In genomic region chr13:92017737-92018136, GRCh38 we compare ENCODE assay signal across 32 cellular contexts.
"Had no signal": no experiment of that assay in that cellular context is flagged by ENCODE, and none has a peak within 500 bp of the region (broad histone marks: within the 10 kb centered on the region; RNA-seq: fewer than 3 reads in every experiment).

No MANE protein-coding gene starts in this region.

- H3K36me3 ChIP-seq: adrenal gland, cardiac muscle cell, colonic mucosa, esophagus squamous epithelium, gastroesophageal sphincter had no signal

- DNase-seq: activated CD4-positive, alpha-beta memory T cell treated with anti-CD3 and anti-CD28 coated beads for 36 hours; activated CD4-positive, alpha-beta T cell treated with anti-CD3 and anti-CD28 coated beads for 36 hours; activated CD4-positive, alpha-beta T cell treated with anti-CD3 and anti-CD28 coated beads, Interleukin-2, amount 10 ng/mL, durations not matched to agents 24 days and 14 days; activated CD4-positive, CD25-positive, alpha-beta regulatory T cell; activated CD4-positive, CD25-positive, alpha-beta regulatory T cell treated with anti-CD3 and anti-CD28 coated beads, Interleukin-2, amount 50 U/mL, for 72 hours; activated CD8-positive, alpha-beta memory T cell treated with anti-CD3 and anti-CD28 coated beads, Interleukin-2, amount 50 U/mL, for 48 hours; activated CD8-positive, alpha-beta T cell treated with anti-CD3 and anti-CD28 coated beads, Interleukin-2, amount 10 ng/mL, durations not matched to agents 7 days and 5 days; activated effector memory CD4-positive, alpha-beta T cell treated with Interleukin-2 at 50 U/mL for 16 hours; activated gamma-delta T cell treated with Interleukin-2 at 50 U/mL for 16 hours; activated naive CD4-positive, alpha-beta T cell treated with anti-CD3 and anti-CD28 coated beads, Interleukin-2, amount 50 U/mL, for 16 hours; activated naive CD4-positive, alpha-beta T cell treated with Interleukin-2 at 50 U/mL for 16 hours; activated naive CD8-positive, alpha-beta T cell treated with anti-CD3 and anti-CD28 coated beads, Interleukin-2, amount 50 U/mL, for 24 hours; activated T-cell treated with anti-CD3 and anti-CD28 coated beads for 4 hours; activated T-cell treated with anti-CD3 and anti-CD28 coated beads, Interleukin-2, amount 50 U/mL, for 24 hours; activated T-cell treated with anti-CD3 and anti-CD28 coated beads, Interleukin-2, amount 50 U/mL, for 72 hours; adrenal gland; amygdala; aorta; body of pancreas; central memory CD4-positive, alpha-beta T cell; cerebellar nuclear complex; colonic mucosa; effector CD8-positive, alpha-beta T cell; esophagus squamous epithelium; foreskin melanocyte; T-helper 2 cell had no signal

- H3K27me3 Mint-ChIP-seq: activated CD4-positive, alpha-beta memory T cell treated with anti-CD3 and anti-CD28 coated beads for 36 hours; activated CD4-positive, alpha-beta T cell treated with anti-CD3 and anti-CD28 coated beads for 36 hours; activated CD4-positive, alpha-beta T cell treated with anti-CD3 and anti-CD28 coated beads, Interleukin-2, amount 10 ng/mL, durations not matched to agents 24 days and 14 days; activated naive CD8-positive, alpha-beta T cell; activated naive CD8-positive, alpha-beta T cell treated with anti-CD3 and anti-CD28 coated beads, Interleukin-2, amount 50 U/mL, for 24 hours; activated T-cell treated with anti-CD3 and anti-CD28 coated beads, Interleukin-2, amount 50 U/mL, for 24 hours had no signal

- H3K9me3 Mint-ChIP-seq: activated CD4-positive, alpha-beta memory T cell treated with anti-CD3 and anti-CD28 coated beads for 36 hours; activated CD4-positive, alpha-beta T cell treated with anti-CD3 and anti-CD28 coated beads, Interleukin-2, amount 10 ng/mL, durations not matched to agents 24 days and 14 days; activated T-cell treated with anti-CD3 and anti-CD28 coated beads, Interleukin-2, amount 50 U/mL, for 24 hours had no signal

- H3K36me3 Mint-ChIP-seq: activated CD4-positive, alpha-beta memory T cell treated with anti-CD3 and anti-CD28 coated beads for 36 hours; activated naive CD8-positive, alpha-beta T cell had no signal

- ATAC-seq: activated CD4-positive, alpha-beta T cell treated with anti-CD3 and anti-CD28 coated beads for 36 hours; activated CD8-positive, alpha-beta T cell treated with anti-CD3 and anti-CD28 coated beads, Interleukin-2, amount 10 ng/mL, durations not matched to agents 7 days and 5 days; activated naive CD8-positive, alpha-beta T cell treated with anti-CD3 and anti-CD28 coated beads, Interleukin-2, amount 50 U/mL, for 24 hours; activated T-cell treated with anti-CD3 and anti-CD28 coated beads, Interleukin-2, amount 50 U/mL, for 72 hours; body of pancreas; gastroesophageal sphincter had no signal

- H3K27ac ChIP-seq: adrenal gland, body of pancreas, cardiac muscle cell, colonic mucosa, epithelial cell of prostate, esophagus squamous epithelium, gastroesophageal sphincter had no signal

- FAIRE-seq: endometrium, endothelial cell of umbilical vein had no signal

- H3K27me3 ChIP-seq: adrenal gland, body of pancreas, cardiac muscle cell, colonic mucosa, esophagus squamous epithelium, gastroesophageal sphincter had no signal

- H3K4me3 Mint-ChIP-seq: activated CD4-positive, alpha-beta memory T cell treated with anti-CD3 and anti-CD28 coated beads for 36 hours; activated CD4-positive, alpha-beta T cell treated with anti-CD3 and anti-CD28 coated beads for 36 hours; activated CD4-positive, alpha-beta T cell treated with anti-CD3 and anti-CD28 coated beads, Interleukin-2, amount 10 ng/mL, durations not matched to agents 24 days and 14 days; activated CD8-positive, alpha-beta T cell treated with anti-CD3 and anti-CD28 coated beads, Interleukin-2, amount 10 ng/mL, durations not matched to agents 7 days and 5 days; activated naive CD8-positive, alpha-beta T cell; activated naive CD8-positive, alpha-beta T cell treated with anti-CD3 and anti-CD28 coated beads, Interleukin-2, amount 50 U/mL, for 24 hours; activated T-cell treated with anti-CD3 and anti-CD28 coated beads, Interleukin-2, amount 50 U/mL, for 24 hours; activated T-cell treated with anti-CD3 and anti-CD28 coated beads, Interleukin-2, amount 50 U/mL, for 72 hours had no signal

- H3K27ac Mint-ChIP-seq: activated CD4-positive, alpha-beta memory T cell treated with anti-CD3 and anti-CD28 coated beads for 36 hours; activated CD4-positive, alpha-beta T cell treated with anti-CD3 and anti-CD28 coated beads for 36 hours; activated CD4-positive, alpha-beta T cell treated with anti-CD3 and anti-CD28 coated beads, Interleukin-2, amount 10 ng/mL, durations not matched to agents 24 days and 14 days; activated CD8-positive, alpha-beta T cell treated with anti-CD3 and anti-CD28 coated beads, Interleukin-2, amount 10 ng/mL, durations not matched to agents 7 days and 5 days; activated naive CD8-positive, alpha-beta T cell; activated naive CD8-positive, alpha-beta T cell treated with anti-CD3 and anti-CD28 coated beads, Interleukin-2, amount 50 U/mL, for 24 hours; activated T-cell treated with anti-CD3 and anti-CD28 coated beads, Interleukin-2, amount 50 U/mL, for 24 hours; activated T-cell treated with anti-CD3 and anti-CD28 coated beads, Interleukin-2, amount 50 U/mL, for 72 hours had no signal

- H3K4me1 Mint-ChIP-seq: activated CD4-positive, alpha-beta T cell treated with anti-CD3 and anti-CD28 coated beads for 36 hours; activated CD4-positive, alpha-beta T cell treated with anti-CD3 and anti-CD28 coated beads, Interleukin-2, amount 10 ng/mL, durations not matched to agents 24 days and 14 days; activated naive CD8-positive, alpha-beta T cell treated with anti-CD3 and anti-CD28 coated beads, Interleukin-2, amount 50 U/mL, for 24 hours had no signal

- H3K4me3 ChIP-seq: adrenal gland, body of pancreas, cardiac muscle cell, colonic mucosa, esophagus squamous epithelium, gastroesophageal sphincter had no signal

- H3K4me1 ChIP-seq: adrenal gland, body of pancreas, colonic mucosa, esophagus squamous epithelium, gastroesophageal sphincter had no signal

- H3K9me3 ChIP-seq: adrenal gland, body of pancreas, colonic mucosa had no signal
